ENCODE assay signal across 8 cellular contexts in the genomic region with DNA sequence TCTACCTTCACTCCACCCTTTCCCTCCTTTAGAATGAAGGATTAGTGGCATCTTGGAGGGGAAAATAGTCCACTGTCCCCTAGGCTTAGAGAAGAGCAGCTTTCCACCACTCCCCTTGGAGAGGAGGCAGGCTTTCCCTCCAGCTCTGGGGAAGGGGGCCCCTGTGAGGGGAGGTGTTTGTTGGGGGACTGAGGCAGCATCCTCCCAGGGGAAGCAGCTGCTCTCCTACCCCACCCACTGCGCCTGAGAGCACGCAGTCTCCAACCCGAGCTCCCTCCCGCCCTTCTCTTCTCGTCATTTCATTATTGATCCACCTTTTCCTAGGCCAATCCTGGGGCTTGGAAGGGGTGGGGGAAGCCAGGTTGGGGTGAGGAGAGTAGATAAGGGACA. TPM values are rescaled to one million over a fixed set of nuclear protein-coding genes. Genes with fewer than 3 reads are reported as not detected.
A peak's percentile ranks its signal among the peaks of the same experiment; 100 is the strongest.
DNase-seq lines count a peak whose midpoint lies in the region; ATAC-seq and TF ChIP-seq lines count a peak whose summit lies in the region.

No MANE protein-coding gene starts in this region.

- H3K4me2 ChIP-seq in osteoblast (ENCODE audit: insufficient read depth, low read length) = peak overlapping the region; percentile 96

- peaks cover 62% of the 10 kb centered on the region for H3K79me2 ChIP-seq in osteoblast (ENCODE audit: insufficient read depth, low read length)

- CTCF ChIA-PET in GM10248 (lab: Yijun Ruan, JAX) = no interaction called here

- TF ChIP-seq CTCF in fibroblast of mammary gland (conservative IDR thresholded peaks at IDR 0.05; ENCODE audit: control insufficient read depth, insufficient read depth, low read depth, low read length) (no peak), osteoblast (IDR thresholded peaks at IDR 0.05; ENCODE audit: extremely low read depth, low read depth, low read length) (no peak), GM10248 (IDR thresholded peaks at IDR 0.05; ENCODE audit: control extremely low read depth, extremely low read depth, low read depth, missing control alignments) (no peak)

- peak overlapping the region; percentile 77 for H3K4me3 ChIP-seq in fibroblast of mammary gland (ENCODE audit: control insufficient read depth, low read depth, low read length)
- peak overlapping the region; percentile 82 for H3K4me3 ChIP-seq in osteoblast (ENCODE audit: insufficient read depth, low read length)

- H3K36me3 ChIP-seq in osteoblast (ENCODE audit: insufficient read depth, low read length) = no peaks in the 10 kb centered on the region

- H3K4me1 ChIP-seq in osteoblast (ENCODE audit: insufficient read depth, low read length) = peaks cover 25% of the 10 kb centered on the region

- peak overlapping the region; percentile 77 for H3K27ac ChIP-seq in osteoblast (ENCODE audit: low read depth, low read length)

- no peak for ATAC-seq in GM18870 (IDR thresholded peaks at IDR 0.05; ENCODE audit: unreplicated experiment)
- no peak for ATAC-seq in GM19455 (IDR thresholded peaks at IDR 0.05; ENCODE audit: unreplicated experiment)

- peaks cover 56% of the 10 kb centered on the region for H4K20me1 ChIP-seq in osteoblast (ENCODE audit: insufficient read depth, low read length)

- no peak overlapping the region for H2AFZ ChIP-seq in osteoblast (ENCODE audit: low read length)

- POLR2A ChIA-PET in GM10248 (lab: Yijun Ruan, JAX) = interaction anchor here (1.6 kb wide), 1 partner anchor 74 kb away, joined by 20 read pairs; no protein-coding TSS in a partner anchor

- H3K27me3 ChIP-seq in osteoblast (ENCODE audit: insufficient read depth, low read length) = no peaks in the 10 kb centered on the region

- DNase-seq in EL (peak; percentile 41), NCI-H1092 (lab: John Stamatoyannopoulos, UW) (peak; percentile 41), fibroblast of mammary gland (ENCODE audit: low read depth) (peak; percentile 12), osteoblast (ENCODE audit: insufficient read length, low spot score, missing footprints) (no peak), GM10248 (ENCODE audit: extremely low spot score) (no peak)
- peak; percentile 41 for DNase-seq in activated T-cell treated with anti-CD3 and anti-CD28 coated beads, Interleukin-2, amount 50 U/mL, for 1 hour

- no peaks in the 10 kb centered on the region for H3K9me3 ChIP-seq in osteoblast (ENCODE audit: low read depth, low read length)

RNA-seq across cellular contexts. Expression of a gene that starts 1.4 kb away (rescaled TPM):
- total RNA-seq in osteoblast = 38.4 and 49.5 TPM in 2 replicates

RNA-seq across cellular contexts. Expression of a gene that starts 36.3 kb away (rescaled TPM):
- 25.3 and 31.1 TPM in 2 replicates for total RNA-seq in osteoblast

Comparison
In these comparisons a context has a peak if more than half of its experiments do, and no peak if none do; other contexts are left out.
1. DNase-seq: peak in EL (single experiment), NCI-H1092 (single experiment), activated T-cell treated with anti-CD3 and anti-CD28 coated beads, Interleukin-2, amount 50 U/mL, for 1 hour (single experiment) and fibroblast of mammary gland (single experiment); none in osteoblast (single experiment) and GM10248 (single experiment).